18 cellular contexts compared by ENCODE assay signal in the genomic region with DNA sequence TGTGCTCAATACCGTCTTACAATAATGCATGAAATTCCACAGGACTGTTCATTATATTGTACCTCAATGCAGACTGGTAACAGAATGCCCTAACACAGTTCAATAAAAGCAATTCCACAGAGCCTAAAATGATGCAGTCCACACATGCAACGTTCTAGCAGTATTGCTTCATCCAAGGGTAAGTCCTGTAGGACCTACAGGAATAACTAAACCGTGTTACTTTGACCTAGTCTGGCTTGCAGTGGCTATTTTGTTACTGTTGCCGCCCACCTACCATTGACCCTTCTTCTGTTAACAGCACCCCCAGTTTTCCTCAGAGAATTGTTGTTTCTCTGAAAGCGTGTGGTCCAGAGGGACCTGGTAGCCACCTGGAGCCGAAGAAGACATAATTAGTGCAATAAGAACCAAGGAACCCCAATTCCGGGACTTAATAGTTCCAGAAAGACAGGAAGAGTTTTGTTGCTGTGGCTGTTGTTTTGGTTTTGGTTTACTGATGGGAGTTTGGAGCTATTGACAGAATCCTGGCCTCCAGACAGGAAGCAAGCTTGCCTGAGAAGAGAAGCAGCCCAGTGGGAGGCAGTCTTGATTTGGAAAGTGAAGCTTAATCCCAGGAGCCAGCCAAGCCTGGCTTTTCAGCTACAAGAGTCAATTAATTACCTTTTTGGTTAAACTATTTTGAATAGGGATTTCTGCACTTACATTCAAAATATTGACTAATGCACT.
A peak's percentile ranks its signal among the peaks of the same experiment; 100 is the strongest.
DNase-seq lines count a peak whose midpoint lies in the region; ATAC-seq, FAIRE-seq and TF ChIP-seq lines count a peak whose summit lies in the region.
"Had no signal": no experiment of that assay in that cellular context is flagged by ENCODE, and none has a peak within 500 bp of the region (broad histone marks: within the 10 kb centered on the region; RNA-seq: fewer than 3 reads in every experiment).

No MANE protein-coding gene starts in this region.

- no peak overlapping the region for H2AFZ ChIP-seq in astrocyte (ENCODE audit: low read depth, low read length)

- H4K20me1 ChIP-seq in astrocyte (ENCODE audit: insufficient read depth, low read length): no peaks in the 10 kb centered on the region

- no peaks in the 10 kb centered on the region for H3K27me3 ChIP-seq in astrocyte (ENCODE audit: insufficient read depth, low read length)
- no peaks in the 10 kb centered on the region for H3K27me3 ChIP-seq in iPS DF 6.9 (ENCODE audit: control insufficient read depth, insufficient read depth, low read length)
- H3K27me3 ChIP-seq: pancreas had no signal

- no peak overlapping the region for H3K9ac ChIP-seq in astrocyte (ENCODE audit: low read length)

- no peaks in the 10 kb centered on the region for H3K79me2 ChIP-seq in astrocyte (ENCODE audit: insufficient read depth, low read length)

- no peak overlapping the region for H3K4me3 ChIP-seq in astrocyte (ENCODE audit: insufficient read depth, low read depth, low read length)
- no peak overlapping the region for H3K4me3 ChIP-seq in iPS DF 6.9 (ENCODE audit: low read length)
- H3K4me3 ChIP-seq: pancreas had no signal

- no peaks in the 10 kb centered on the region for H3K27me3 Mint-ChIP-seq in astrocyte (ENCODE audit: low read depth, unreplicated experiment)

- no CpG with 5 or more reads among the region's 7 CpGs for WGBS in iPS DF 6.9 (ENCODE audit: insufficient coverage, insufficient read length)

- no peak overlapping the region for H3K27ac ChIP-seq in astrocyte (ENCODE audit: low read depth, low read length)
- no peak overlapping the region for H3K27ac ChIP-seq in iPS DF 6.9 (ENCODE audit: low read length)
- H3K27ac ChIP-seq: 22Rv1, pancreas had no signal

- no peak overlapping the region for H3K4me2 ChIP-seq in astrocyte (ENCODE audit: low read length)

- H3K9me3 ChIP-seq in astrocyte (ENCODE audit: insufficient read depth, low read depth, low read length) (no peaks in the 10 kb centered on the region), iPS DF 6.9 (ENCODE audit: control insufficient read depth, insufficient read depth, low read length) (no peaks in the 10 kb centered on the region)
- H3K9me3 ChIP-seq: pancreas had no signal

- ATAC-seq in HG03196 (IDR thresholded peaks at IDR 0.05; ENCODE audit: unreplicated experiment): no peak
- ATAC-seq: SK-N-SH treated with all-trans-retinoic acid at 6 μM for 48 hours had no signal

- H3K4me1 ChIP-seq in astrocyte (ENCODE audit: insufficient read depth, low read length): no peaks in the 10 kb centered on the region
- no peaks in the 10 kb centered on the region for H3K4me1 ChIP-seq in iPS DF 6.9 (ENCODE audit: control insufficient read depth, insufficient read depth, low read length)

- no peaks in the 10 kb centered on the region for H3K36me3 Mint-ChIP-seq in astrocyte (ENCODE audit: low read depth, unreplicated experiment)

- H3K4me1 Mint-ChIP-seq in astrocyte (ENCODE audit: low read depth, unreplicated experiment): peaks cover 11% of the 10 kb centered on the region

- FAIRE-seq in astrocyte (lab: Jason Lieb, UNC): no peak
- FAIRE-seq: GM12891, pancreas had no signal

- H3K36me3 ChIP-seq in astrocyte (ENCODE audit: insufficient read depth, low read length): no peaks in the 10 kb centered on the region
- no peaks in the 10 kb centered on the region for H3K36me3 ChIP-seq in iPS DF 6.9 (ENCODE audit: control insufficient read depth, insufficient read depth, low read length)
- H3K36me3 ChIP-seq: pancreas had no signal

- no peak for TF ChIP-seq CTCF in astrocyte (IDR thresholded peaks at IDR 0.05; ENCODE audit: insufficient read depth, low read depth, low read length)

- H3K4me3 Mint-ChIP-seq in astrocyte (ENCODE audit: unreplicated experiment): no peak overlapping the region
- H3K4me3 Mint-ChIP-seq: stimulated activated naive CD8-positive, alpha-beta T cell treated with anti-CD3 and anti-CD28 coated beads, Interleukin-15, Interleukin-2, amounts not matched to agents 100 ng/mL and 50 ng/mL, for 24 hours had no signal

- H3K9me3 Mint-ChIP-seq in astrocyte (ENCODE audit: unreplicated experiment): peaks cover 2% of the 10 kb centered on the region
- H3K9me3 Mint-ChIP-seq: stimulated activated naive CD8-positive, alpha-beta T cell treated with anti-CD3 and anti-CD28 coated beads, Interleukin-15, Interleukin-2, amounts not matched to agents 100 ng/mL and 50 ng/mL, for 24 hours had no signal

- peak; percentile 18 for DNase-seq in NCI-H146 (lab: John Stamatoyannopoulos, UW)
- DNase-seq in NCI-H146 treated with DMSO at 0.1 percent for 48 hours (lab: John Stamatoyannopoulos, UW; ENCODE audit: unreplicated experiment): no peak
- DNase-seq in astrocyte (ENCODE audit: low read depth): no peak
- DNase-seq in iPS DF 6.9 (ENCODE audit: low read depth, low spot score): peak; percentile 16
- DNase-seq in superior temporal gyrus (ENCODE audit: extremely low spot score): peak; percentile 78
- no peak for DNase-seq in stimulated activated naive CD4-positive, alpha-beta T cell (lab: John Stamatoyannopoulos, UW)
- DNase-seq in GM19240 (ENCODE audit: insufficient read length, low spot score): no peak
- DNase-seq: activated CD4-positive, alpha-beta T cell treated with anti-CD3 and anti-CD28 coated beads, Interleukin-2, amount 50 U/mL, for 4 hours; activated gamma-delta T cell treated with Interleukin-2 at 50 U/mL for 16 hours; DMS 273 treated with DMSO at 0.1 percent for 48 hours; MM.1S; NCI-H2227 treated with DMSO at 0.1 percent for 48 hours; pancreas had no signal

- H3K27ac Mint-ChIP-seq in astrocyte (ENCODE audit: unreplicated experiment): peak overlapping the region; percentile 91
- H3K27ac Mint-ChIP-seq: stimulated activated naive CD8-positive, alpha-beta T cell treated with anti-CD3 and anti-CD28 coated beads, Interleukin-15, Interleukin-2, amounts not matched to agents 100 ng/mL and 50 ng/mL, for 24 hours had no signal

Comparison
In these comparisons a context has a peak if more than half of its experiments do, and no peak if none do; other contexts are left out.
1. DNase-seq: peak in NCI-H146 (single experiment), iPS DF 6.9 (single experiment) and superior temporal gyrus (single experiment); none in NCI-H146 treated with DMSO at 0.1 percent for 48 hours (single experiment), astrocyte (single experiment), stimulated activated naive CD4-positive, alpha-beta T cell (0 of 6) and GM19240 (single experiment).